ENCODE assay signal across 16 cellular contexts in the genomic region with DNA sequence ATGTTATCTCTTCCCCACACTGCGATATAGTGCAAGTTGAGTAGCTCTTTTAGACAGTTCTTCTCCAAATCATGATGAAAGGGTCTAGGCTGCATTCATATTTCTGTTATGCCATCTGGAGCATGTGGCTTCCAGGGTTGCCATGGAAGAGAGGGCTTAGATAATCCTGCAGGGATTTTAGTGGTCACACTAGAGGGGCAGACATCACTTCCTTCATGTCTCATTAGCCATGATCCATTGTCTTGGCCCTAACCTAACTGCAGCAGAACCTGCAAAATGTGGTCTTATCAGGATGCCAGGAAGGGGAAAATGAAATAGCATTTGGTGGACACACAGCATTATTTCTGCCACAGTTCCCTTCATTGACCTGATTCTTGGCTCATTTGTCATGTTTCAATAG.
A peak's percentile ranks its signal among the peaks of the same experiment; 100 is the strongest.
DNase-seq lines count a peak whose midpoint lies in the region; FAIRE-seq and TF ChIP-seq lines count a peak whose summit lies in the region.
"Had no signal": no experiment of that assay in that cellular context is flagged by ENCODE, and none has a peak within 500 bp of the region (broad histone marks: within the 10 kb centered on the region; RNA-seq: fewer than 3 reads in every experiment).

No MANE protein-coding gene starts in this region.

- in situ Hi-C loops in G401 (cut with HindIII; ENCODE audit: low sequenced_read_pairs) = no loop called here

- FAIRE-seq in D721Med (lab: Jason Lieb, UNC) = peak; percentile 80
- FAIRE-seq: A549, GM12878, GM18507 had no signal

- no peak for DNase-seq in D721Med (ENCODE audit: insufficient read length, low spot score)
- DNase-seq in G401 (ENCODE audit: low spot score) = peak; percentile 89
- DNase-seq in OCI-M1 (lab: John Stamatoyannopoulos, UW) = peak; percentile 11
- peak; percentile 34 for DNase-seq in myocyte (ENCODE audit: low read depth)
- no peak for DNase-seq in germinal center (ENCODE audit: low spot score)
- DNase-seq in AG08395 (ENCODE audit: low spot score) = no peak
- no peak for DNase-seq in hippocampal formation (lab: John Stamatoyannopoulos, UW)
- no peak for DNase-seq in NCI-H1092 (lab: John Stamatoyannopoulos, UW)
- DNase-seq: CD8-positive, alpha-beta T cell; COR-L47; HCEC 1CT; HFFc6; IMR-90 had no signal

- TF ChIP-seq CTCF in D721Med (IDR thresholded peaks at IDR 0.05; ENCODE audit: insufficient read depth, missing control alignments) = no peak

Comparison
In these comparisons a context has a peak if more than half of its experiments do, and no peak if none do; other contexts are left out.
1. DNase-seq: peak in G401 (single experiment), OCI-M1 (single experiment) and myocyte (single experiment); none in D721Med (single experiment), germinal center (single experiment), AG08395 (single experiment), hippocampal formation (0 of 2) and NCI-H1092 (single experiment).